ENCODE assay signal across 28 cellular contexts in the genomic region with DNA sequence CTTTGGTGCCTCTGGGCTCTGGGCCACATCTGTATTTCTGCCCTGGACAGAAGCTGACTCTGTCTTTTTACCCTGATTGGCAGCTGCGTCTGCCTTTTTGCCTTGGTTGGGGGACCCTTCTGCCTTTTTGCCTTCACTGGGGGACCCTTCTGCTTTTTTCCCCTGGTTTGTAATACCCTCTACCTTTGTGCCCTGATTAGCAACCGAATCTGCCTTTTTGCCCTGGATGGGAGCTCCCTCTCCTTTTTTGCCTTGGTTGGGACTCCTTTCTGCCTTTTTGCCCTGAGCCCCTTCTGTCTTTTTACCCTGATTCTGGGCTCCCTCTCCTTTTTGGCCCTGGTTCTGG. TPM values are rescaled to one million over a fixed set of nuclear protein-coding genes. Genes with fewer than 3 reads are reported as not detected.
"Had no signal": no experiment of that assay in that cellular context is flagged by ENCODE, and none has a peak within 500 bp of the region (broad histone marks: within the 10 kb centered on the region; RNA-seq: fewer than 3 reads in every experiment).

No MANE protein-coding gene starts in this region.

- H3K27me3 ChIP-seq: adrenal gland, cardiac muscle cell, suprapubic skin, tibial nerve had no signal

- H3K36me3 ChIP-seq: cardiac muscle cell had no signal

- H3K27ac ChIP-seq: adrenal gland, cardiac muscle cell, suprapubic skin had no signal

- ATAC-seq: activated naive CD4-positive, alpha-beta T cell treated with anti-CD3 and anti-CD28 coated beads, Interleukin-2, amount 50 U/mL, for 72 hours; effector memory CD8-positive, alpha-beta T cell; naive thymus-derived CD8-positive, alpha-beta T cell had no signal

- H3K9me3 ChIP-seq: adrenal gland, suprapubic skin had no signal

- H3K4me3 ChIP-seq: adrenal gland, cardiac muscle cell, smooth muscle cell, suprapubic skin, tibial nerve had no signal

- DNase-seq: activated CD4-positive, alpha-beta T cell treated with anti-CD3 and anti-CD28 coated beads for 4 hours; activated CD4-positive, alpha-beta T cell treated with anti-CD3 and anti-CD28 coated beads, Interleukin-2, amount 50 U/mL, for 48 hours; activated CD8-positive, alpha-beta memory T cell treated with anti-CD3 and anti-CD28 coated beads for 24 hours; activated gamma-delta T cell; cortex of kidney; effector memory CD8-positive, alpha-beta T cell; hippocampal formation; naive thymus-derived CD8-positive, alpha-beta T cell; stimulated activated CD4-positive, alpha-beta T cell treated with anti-CD3 and anti-CD28 coated beads, Interleukin-1b, Interleukin-23, amount 100 ng/mL, for 48 hours; stimulated activated naive CD4-positive, alpha-beta T cell had no signal

- FAIRE-seq: endothelial cell of umbilical vein had no signal

RNA-seq across cellular contexts. Expression of a gene that starts 41.1 kb away (rescaled TPM):
- total RNA-seq: activated naive CD4-positive, alpha-beta T cell treated with anti-CD3 and anti-CD28 coated beads, Interleukin-2, amount 50 U/mL, for 72 hours; adrenal gland; aorta; cardiac muscle cell; cerebellum; endothelial cell of umbilical vein; fibroblast of lung; fibroblast of villous mesenchyme; kidney epithelial cell; lower leg skin; naive thymus-derived CD8-positive, alpha-beta T cell; osteocyte; posterior vena cava; renal cortical epithelial cell; smooth muscle cell; suprapubic skin; T-helper 1 cell treated with Interleukin-12 subunit alpha and Interleukin-12 subunit beta and Interleukin-4 antibody, amounts not matched to agents 30 ng/mL and 1 ng/mL, for 36 hours; tibial nerve; ureter had no signal
